In genomic region chr5:77398458-77398857, GRCh38 we compare ENCODE assay signal across 22 cellular contexts.
"Had no signal": no experiment of that assay in that cellular context is flagged by ENCODE, and none has a peak within 500 bp of the region (broad histone marks: within the 10 kb centered on the region; RNA-seq: fewer than 3 reads in every experiment).

No MANE protein-coding gene starts in this region.

- H3K9me3 ChIP-seq: colonic mucosa, esophagus squamous epithelium, prostate gland, right atrium auricular region, suprapubic skin, transverse colon had no signal

- H3K4me1 ChIP-seq: colonic mucosa, esophagus squamous epithelium, prostate gland, right atrium auricular region, suprapubic skin, transverse colon had no signal

- H3K27ac ChIP-seq: colonic mucosa, esophagus squamous epithelium, prostate gland, right atrium auricular region, suprapubic skin, transverse colon had no signal

- H3K27me3 ChIP-seq: colonic mucosa, esophagus squamous epithelium, right atrium auricular region, suprapubic skin, transverse colon had no signal

- H3K36me3 ChIP-seq: colonic mucosa, esophagus squamous epithelium, prostate gland, right atrium auricular region, suprapubic skin, transverse colon had no signal

- DNase-seq: colonic mucosa; dermis blood vessel endothelial cell; effector memory CD4-positive, alpha-beta T cell; esophagus squamous epithelium; foreskin melanocyte; midbrain; naive thymus-derived CD4-positive, alpha-beta T cell; nucleus accumbens; stimulated activated CD4-positive, alpha-beta T cell treated with anti-CD3 and anti-CD28 coated beads, Interleukin-12 subunit alpha, Interleukin-12 subunit beta, amount 100 ng/mL, for 4 hours; stimulated activated CD4-positive, alpha-beta T cell treated with anti-CD3 and anti-CD28 coated beads, Interleukin-1b, Interleukin-23, amount 100 ng/mL, for 48 hours; stimulated activated CD4-positive, alpha-beta T cell treated with anti-CD3 and anti-CD28 coated beads, Interleukin-4, amount 100 ng/mL, for 1 hour; stimulated activated CD8-positive, alpha-beta memory T cell treated with anti-CD3 and anti-CD28 coated beads, Interleukin-4, amount 100 ng/mL, for 48 hours; stimulated activated naive CD4-positive, alpha-beta T cell; stimulated activated naive CD8-positive, alpha-beta T cell treated with anti-CD3 and anti-CD28 coated beads, Interleukin-15, amount 100 ng/mL, for 72 hours; transverse colon had no signal

- H3K4me2 ChIP-seq: smooth muscle cell had no signal

- H3K4me3 ChIP-seq: colonic mucosa, esophagus squamous epithelium, lung, prostate gland, right atrium auricular region, smooth muscle cell, suprapubic skin, transverse colon had no signal

- FAIRE-seq: endothelial cell of umbilical vein, keratinocyte had no signal
